ENCODE assay signal across 1 cellular context in genomic region chr15:96038650-96039049, GRCh38.
A peak's percentile ranks its signal among the peaks of the same experiment; 100 is the strongest.
TF ChIP-seq lines count a peak whose summit lies in the region.

No MANE protein-coding gene starts in this region.

TF ChIP-seq in GM12878, 131 proteins besides CTCF, POLR2A, EP300 and RAD21 (continued from another document and continues in another):
- TF ChIP-seq CHD2 (IDR thresholded peaks at IDR 0.05; ENCODE audit: borderline replicate concordance, low read depth, low read length) = 0 out of 2 replicates have a peak, but pooled peaks have one; percentile 19
- no peak for TF ChIP-seq ZNF207 (IDR thresholded peaks at IDR 0.05; ENCODE audit: borderline replicate concordance)
- peak; percentile 53 to 62; a peak in 3 of 4 replicates for TF ChIP-seq BHLHE40 (IDR thresholded peaks at IDR 0.05; ENCODE audit: borderline replicate concordance in 1 of 2, low read depth in 2 of 2, low read length in 1 of 2)
- no peak for TF ChIP-seq CBX3 (IDR thresholded peaks at IDR 0.05; ENCODE audit: borderline replicate concordance, low read depth)
- no peak for TF ChIP-seq CEBPZ (IDR thresholded peaks at IDR 0.05; ENCODE audit: low read depth, low read length)
- TF ChIP-seq TCF7 (IDR thresholded peaks at IDR 0.05; ENCODE audit: borderline replicate concordance) = no peak
- peak; percentile 52; the same call in 1 of the 2 replicates for TF ChIP-seq ATF2 (IDR thresholded peaks at IDR 0.05; ENCODE audit: low read length)
- TF ChIP-seq PAX5 (IDR thresholded peaks at IDR 0.05; ENCODE audit: borderline replicate concordance, low read depth, low read length) = 0 out of 2 replicates have a peak, but pooled peaks have one; percentile 26
- TF ChIP-seq IKZF2 (IDR thresholded peaks at IDR 0.05) = peak; percentile 91 to 95
- 0 out of 2 replicates have a peak, but pooled peaks have one; percentile 34 for TF ChIP-seq NBN (IDR thresholded peaks at IDR 0.05)
- no peak for TF ChIP-seq CHD4 (IDR thresholded peaks at IDR 0.05)
- TF ChIP-seq ATF3 (IDR thresholded peaks at IDR 0.05; ENCODE audit: borderline replicate concordance, extremely low read depth, low read depth, low read length) = no peak
- peak; percentile 41; the same call in 1 of the 2 replicates for TF ChIP-seq FOXM1 (IDR thresholded peaks at IDR 0.05; ENCODE audit: low read depth, low read length)
- peak; percentile 30; the same call in 1 of the 2 replicates for TF ChIP-seq NKRF (conservative IDR thresholded peaks at IDR 0.05)
- TF ChIP-seq SPI1 (IDR thresholded peaks at IDR 0.05; ENCODE audit: borderline replicate concordance, insufficient read depth, low read depth, low read length) = no peak
- no peak for TF ChIP-seq GABPA (IDR thresholded peaks at IDR 0.05; ENCODE audit: low read depth)
- TF ChIP-seq RBBP5 (conservative IDR thresholded peaks at IDR 0.05) = no peak
- TF ChIP-seq SIX5 (IDR thresholded peaks at IDR 0.05; ENCODE audit: low read depth, low read length, severe bottlenecking) = no peak
- no peak for TF ChIP-seq ETV6 (conservative IDR thresholded peaks at IDR 0.05 in 1 of 2, IDR thresholded peaks at IDR 0.05 in 1 of 2; ENCODE audit: borderline replicate concordance in 1 of 2, low read depth in 1 of 2)
- no peak for TF ChIP-seq BCLAF1 (IDR thresholded peaks at IDR 0.05)
- TF ChIP-seq RUNX3 (IDR thresholded peaks at IDR 0.05; ENCODE audit: low read length) = peak; percentile 73
- TF ChIP-seq ZNF687 (IDR thresholded peaks at IDR 0.05) = peak; percentile 70; the same call in 1 of the 2 replicates
- no peak for TF ChIP-seq SP1 (IDR thresholded peaks at IDR 0.05; ENCODE audit: low read depth, low read length)
- no peak for TF ChIP-seq TBL1XR1 (IDR thresholded peaks at IDR 0.05; ENCODE audit: low read depth, low read length)
- no peak for TF ChIP-seq BRCA1 (IDR thresholded peaks at IDR 0.05; ENCODE audit: low read depth, low read length)
- TF ChIP-seq TCF12 (IDR thresholded peaks at IDR 0.05; ENCODE audit: low read depth, low read length) = no peak
- peak; percentile 60 for TF ChIP-seq CUX1 (IDR thresholded peaks at IDR 0.05; ENCODE audit: insufficient replicate concordance, low read depth, low read length)
- no peak for TF ChIP-seq IRF5 (IDR thresholded peaks at IDR 0.05; ENCODE audit: borderline replicate concordance)
